ENCODE assay signal across 10 cellular contexts in genomic region chr2:48566582-48566981, GRCh38. TPM values are rescaled to one million over a fixed set of nuclear protein-coding genes. Genes with fewer than 3 reads are reported as not detected.
A peak's percentile ranks its signal among the peaks of the same experiment; 100 is the strongest.
DNase-seq lines count a peak whose midpoint lies in the region; TF ChIP-seq lines count a peak whose summit lies in the region.
"Had no signal": no experiment of that assay in that cellular context is flagged by ENCODE, and none has a peak within 500 bp of the region (broad histone marks: within the 10 kb centered on the region; RNA-seq: fewer than 3 reads in every experiment).

No MANE protein-coding gene starts in this region.

- H3K4me3 Mint-ChIP-seq in nephron progenitor cell = no peak overlapping the region
- H3K4me3 Mint-ChIP-seq: activated CD4-positive, alpha-beta memory T cell treated with anti-CD3 and anti-CD28 coated beads, Interleukin-2, amount 10 ng/mL, durations not matched to agents 7 days and 5 days had no signal

- H3K4me3 ChIP-seq in epithelial cell of proximal tubule (ENCODE audit: low read depth, low read length) = peak overlapping the region; percentile 25

- H3K36me3 Mint-ChIP-seq in nephron progenitor cell (ENCODE audit: low read depth) = peaks cover 41% of the 10 kb centered on the region

- peaks cover 6% of the 10 kb centered on the region for H3K27me3 Mint-ChIP-seq in nephron progenitor cell (ENCODE audit: low read depth, poor library complexity)
- H3K27me3 Mint-ChIP-seq: activated CD4-positive, alpha-beta memory T cell treated with anti-CD3 and anti-CD28 coated beads, Interleukin-2, amount 10 ng/mL, durations not matched to agents 7 days and 5 days had no signal

- DNase-seq in AG20443 (ENCODE audit: low spot score) (peak; percentile 65), NCI-H69 (lab: John Stamatoyannopoulos, UW) (peak; percentile 8), epithelial cell of proximal tubule (ENCODE audit: low read depth) (no peak), nephron progenitor cell (no peak), T-helper 2 cell (no peak), middle frontal gyrus (ENCODE audit: extremely low spot score, low spot score) (no peak), NCI-H446 treated with DMSO at 0.1 percent for 48 hours (lab: John Stamatoyannopoulos, UW) (no peak)
- no peak for DNase-seq in activated CD4-positive, CD25-positive, alpha-beta regulatory T cell (lab: John Stamatoyannopoulos, UW)
- DNase-seq: activated CD4-positive, alpha-beta memory T cell treated with anti-CD3 and anti-CD28 coated beads, Interleukin-2, amount 10 ng/mL, durations not matched to agents 7 days and 5 days had no signal

- TF ChIP-seq CTCF in epithelial cell of proximal tubule (conservative IDR thresholded peaks at IDR 0.05; ENCODE audit: low read depth, low read length) (peak; percentile 63), nephron progenitor cell (IDR thresholded peaks at IDR 0.05) (peak; percentile 15)

- no peak overlapping the region for H3K27ac Mint-ChIP-seq in nephron progenitor cell
- H3K27ac Mint-ChIP-seq: activated CD4-positive, alpha-beta memory T cell treated with anti-CD3 and anti-CD28 coated beads, Interleukin-2, amount 10 ng/mL, durations not matched to agents 7 days and 5 days had no signal

- peaks cover 4% of the 10 kb centered on the region for H3K9me3 Mint-ChIP-seq in nephron progenitor cell
- H3K9me3 Mint-ChIP-seq: activated CD4-positive, alpha-beta memory T cell treated with anti-CD3 and anti-CD28 coated beads, Interleukin-2, amount 10 ng/mL, durations not matched to agents 7 days and 5 days had no signal

- H3K4me1 Mint-ChIP-seq in nephron progenitor cell = peaks cover 9% of the 10 kb centered on the region

RNA-seq across cellular contexts. Expression of gene STON1, which starts 36.6 kb away (rescaled TPM):
- total RNA-seq in epithelial cell of proximal tubule = 0.51 and 2.0 TPM in 2 replicates

RNA-seq across cellular contexts. Expression of gene GTF2A1L, which starts 51.1 kb away (rescaled TPM):
- total RNA-seq in epithelial cell of proximal tubule = 0.14 TPM in 1 of 2 replicates, not detected in the other
- total RNA-seq: activated CD4-positive, alpha-beta memory T cell treated with anti-CD3 and anti-CD28 coated beads, Interleukin-2, amount 10 ng/mL, durations not matched to agents 7 days and 5 days; skeletal muscle tissue had no signal

Comparison
In these comparisons a context has a peak if more than half of its experiments do, and no peak if none do; other contexts are left out.
1. DNase-seq: peak in AG20443 (single experiment) and NCI-H69 (single experiment); none in epithelial cell of proximal tubule (single experiment), nephron progenitor cell (single experiment), T-helper 2 cell (0 of 5), middle frontal gyrus (single experiment), activated CD4-positive, CD25-positive, alpha-beta regulatory T cell (0 of 4) and NCI-H446 treated with DMSO at 0.1 percent for 48 hours (single experiment).